Comparison of ENCODE assay signal across 28 cellular contexts in genomic region chr3:28606283-28606682, GRCh38.
"Had no signal": no experiment of that assay in that cellular context is flagged by ENCODE, and none has a peak within 500 bp of the region (broad histone marks: within the 10 kb centered on the region; RNA-seq: fewer than 3 reads in every experiment).

No MANE protein-coding gene starts in this region.

- H3K27me3 Mint-ChIP-seq: dendritic cell treated with granulocyte-macrophage colony-stimulating factor and Interleukin-4, amounts not matched to agents 40 ng/mL and 50 ng/mL, for 4 days; naive B cell had no signal

- H3K4me1 Mint-ChIP-seq: endodermal cell; mesothelial cell of epicardium; naive B cell; naive thymus-derived CD8-positive, alpha-beta T cell had no signal

- H3K4me3 Mint-ChIP-seq: dendritic cell treated with granulocyte-macrophage colony-stimulating factor and Interleukin-4, amounts not matched to agents 40 ng/mL and 50 ng/mL, for 4 days; effector memory CD8-positive, alpha-beta T cell; endodermal cell; mesothelial cell of epicardium; naive B cell; naive thymus-derived CD8-positive, alpha-beta T cell had no signal

- H3K4me1 ChIP-seq: esophagus squamous epithelium, gastroesophageal sphincter, heart left ventricle, left lung, lower lobe of right lung had no signal

- ATAC-seq: effector memory CD8-positive, alpha-beta T cell; esophagus mucosa; gastroesophageal sphincter; heart left ventricle; left cardiac atrium; left lung; left ventricle myocardium superior; lower lobe of right lung; mucosa of descending colon; naive thymus-derived CD8-positive, alpha-beta T cell had no signal

- H3K27ac ChIP-seq: epithelial cell of prostate, esophagus squamous epithelium, gastroesophageal sphincter, heart left ventricle, hepatocyte, left lung, lower lobe of right lung had no signal

- H3K9me3 ChIP-seq: esophagus squamous epithelium, gastroesophageal sphincter, heart left ventricle, left lung, lower lobe of right lung, mucosa of descending colon had no signal

- H3K79me2 ChIP-seq: hepatocyte had no signal

- H3K4me3 ChIP-seq: esophagus squamous epithelium, gastroesophageal sphincter, heart left ventricle, hepatocyte, left lung, lower lobe of right lung, mucosa of descending colon had no signal

- DNase-seq: cortex of kidney; effector CD8-positive, alpha-beta T cell; effector memory CD8-positive, alpha-beta T cell; endodermal cell; erythroblast; esophagus squamous epithelium; foreskin fibroblast; heart left ventricle; hypothalamus; left cardiac atrium; left lung; left ventricle myocardium superior; lower lobe of right lung; mesenchymal stem cell; mucosa of descending colon; naive B cell; naive thymus-derived CD8-positive, alpha-beta T cell had no signal

- H3K9me3 Mint-ChIP-seq: effector memory CD8-positive, alpha-beta T cell; endodermal cell; mesothelial cell of epicardium had no signal

- H3K27ac Mint-ChIP-seq: dendritic cell treated with granulocyte-macrophage colony-stimulating factor and Interleukin-4, amounts not matched to agents 40 ng/mL and 50 ng/mL, for 4 days; effector memory CD8-positive, alpha-beta T cell; endodermal cell; mesothelial cell of epicardium; naive thymus-derived CD8-positive, alpha-beta T cell had no signal

- H3K36me3 ChIP-seq: esophagus squamous epithelium, gastroesophageal sphincter, heart left ventricle, left lung, lower lobe of right lung had no signal

- H3K4me2 ChIP-seq: hepatocyte had no signal

- FAIRE-seq: colon, endometrium, frontal cortex, islet of Langerhans, keratinocyte had no signal

- H3K36me3 Mint-ChIP-seq: mesothelial cell of epicardium; naive B cell; naive thymus-derived CD8-positive, alpha-beta T cell had no signal

- H2AFZ ChIP-seq: hepatocyte had no signal

- H3K27me3 ChIP-seq: esophagus squamous epithelium, gastroesophageal sphincter, heart left ventricle, hepatocyte, left lung had no signal
